In genomic region chr12:112741106-112741505, GRCh38 we compare ENCODE assay signal across 20 cellular contexts. TPM values are rescaled to one million over a fixed set of nuclear protein-coding genes. Genes with fewer than 3 reads are reported as not detected.
DNase-seq lines count a peak whose midpoint lies in the region; ATAC-seq and TF ChIP-seq lines count a peak whose summit lies in the region.
"Had no signal": no experiment of that assay in that cellular context is flagged by ENCODE, and none has a peak within 500 bp of the region (broad histone marks: within the 10 kb centered on the region; RNA-seq: fewer than 3 reads in every experiment).

No MANE protein-coding gene starts in this region.

- H3K4ac ChIP-seq in mesendoderm (ENCODE audit: low read depth, low read length) = no peak overlapping the region

- H3K27ac ChIP-seq in HEK293 (ENCODE audit: extremely low read depth, low read depth, low read length) (no peak overlapping the region), mesendoderm (ENCODE audit: low read depth, low read length) (no peak overlapping the region)
- H3K27ac ChIP-seq: 22Rv1, A549, BLaER1 had no signal

- H2AK5ac ChIP-seq in mesendoderm (ENCODE audit: low read length) = no peak overlapping the region

- no peak overlapping the region for H3K18ac ChIP-seq in mesendoderm (ENCODE audit: low read length)

- no peak overlapping the region for H3K4me3 Mint-ChIP-seq in activated CD4-positive, alpha-beta memory T cell treated with anti-CD3 and anti-CD28 coated beads, Interleukin-2, amount 10 ng/mL, durations not matched to agents 7 days and 5 days
- H3K4me3 Mint-ChIP-seq: CD14-positive monocyte; CD4-positive, alpha-beta memory T cell; H9 had no signal

- no peak overlapping the region for H4K8ac ChIP-seq in mesendoderm (ENCODE audit: low read depth, low read length)

- no peaks in the 10 kb centered on the region for H3K9me3 ChIP-seq in HEK293 (ENCODE audit: control insufficient read depth, insufficient read depth, low read depth, low read length)
- H3K9me3 ChIP-seq: A549, BLaER1 had no signal

- TF ChIP-seq CTCF in HEK293 (tag by site-specific recombination; IDR thresholded peaks at IDR 0.05) = no peak

- no peak overlapping the region for H3K23ac ChIP-seq in mesendoderm (ENCODE audit: low read length)

- no peaks in the 10 kb centered on the region for H3K36me3 ChIP-seq in HEK293 (ENCODE audit: control insufficient read depth in 2 of 2, insufficient read depth in 1 of 2, low read length in 2 of 2)
- no peaks in the 10 kb centered on the region for H3K36me3 ChIP-seq in mesendoderm (ENCODE audit: control insufficient read depth, insufficient read depth, low read length)
- H3K36me3 ChIP-seq: BLaER1 had no signal

- H3K27me3 ChIP-seq in mesendoderm (ENCODE audit: insufficient read depth, low read length, poor library complexity) = no peaks in the 10 kb centered on the region
- H3K27me3 ChIP-seq: BLaER1 had no signal

- H2BK120ac ChIP-seq in mesendoderm (ENCODE audit: low read depth, low read length) = no peak overlapping the region

- peak; percentile 5 for DNase-seq in DMS 273 (lab: John Stamatoyannopoulos, UW; ENCODE audit: unreplicated experiment)
- DNase-seq in DMS 273 treated with DMSO at 0.1 percent for 48 hours (lab: John Stamatoyannopoulos, UW) = no peak
- peak; percentile 72 for DNase-seq in mesendoderm
- DNase-seq in activated CD4-positive, alpha-beta memory T cell treated with anti-CD3 and anti-CD28 coated beads, Interleukin-2, amount 10 ng/mL, durations not matched to agents 7 days and 5 days = no peak
- no peak for DNase-seq in stimulated activated naive CD4-positive, alpha-beta T cell (lab: John Stamatoyannopoulos, UW)
- DNase-seq: Calu3; CD4-positive, alpha-beta memory T cell; GF-D8; GOT3; H9; IMR-90 had no signal

- H3K56ac ChIP-seq in mesendoderm (ENCODE audit: low read length) = no peak overlapping the region

- H3K4me2 ChIP-seq in mesendoderm (ENCODE audit: low read length) = no peak overlapping the region
- H3K4me2 ChIP-seq: A549, BLaER1 had no signal

- no peaks in the 10 kb centered on the region for H3K9me3 Mint-ChIP-seq in activated CD4-positive, alpha-beta memory T cell treated with anti-CD3 and anti-CD28 coated beads, Interleukin-2, amount 10 ng/mL, durations not matched to agents 7 days and 5 days
- H3K9me3 Mint-ChIP-seq: CD14-positive monocyte, H9 had no signal

- H3K36me3 Mint-ChIP-seq in activated CD4-positive, alpha-beta memory T cell treated with anti-CD3 and anti-CD28 coated beads, Interleukin-2, amount 10 ng/mL, durations not matched to agents 7 days and 5 days (ENCODE audit: low read depth) = no peaks in the 10 kb centered on the region
- H3K36me3 Mint-ChIP-seq: CD14-positive monocyte; CD4-positive, alpha-beta memory T cell had no signal

- H3K9ac ChIP-seq in mesendoderm (ENCODE audit: low read length) = no peak overlapping the region
- H3K9ac ChIP-seq: BLaER1 had no signal

- H3K79me2 ChIP-seq in mesendoderm (ENCODE audit: control insufficient read depth, insufficient read depth, low read length) = no peaks in the 10 kb centered on the region

- H3K79me1 ChIP-seq in mesendoderm (ENCODE audit: low read length) = no peaks in the 10 kb centered on the region

- peak overlapping the region; percentile 56 for H2BK5ac ChIP-seq in mesendoderm (ENCODE audit: low read length)

- CTCF ChIA-PET in HEK293 (lab: Yijun Ruan, JAX) = interaction anchor here (0.6 to 0.7 kb wide), 2 partner anchors 33 to 137 kb away, joined by 3 to 4 read pairs; no protein-coding TSS in a partner anchor
- CTCF ChIA-PET in activated CD4-positive, alpha-beta memory T cell treated with anti-CD3 and anti-CD28 coated beads, Interleukin-2, amount 10 ng/mL, durations not matched to agents 7 days and 5 days (lab: Charles Lee) = no interaction called here

- no CpG with 5 or more reads among the region's 2 CpGs for WGBS in mesendoderm (ENCODE audit: extremely low coverage, insufficient coverage, low lambda C conversion rate)

- H3K4me1 Mint-ChIP-seq in activated CD4-positive, alpha-beta memory T cell treated with anti-CD3 and anti-CD28 coated beads, Interleukin-2, amount 10 ng/mL, durations not matched to agents 7 days and 5 days = no peaks in the 10 kb centered on the region
- H3K4me1 Mint-ChIP-seq: CD14-positive monocyte had no signal

- H3K27me3 Mint-ChIP-seq in activated CD4-positive, alpha-beta memory T cell treated with anti-CD3 and anti-CD28 coated beads, Interleukin-2, amount 10 ng/mL, durations not matched to agents 7 days and 5 days = peaks cover 15% of the 10 kb centered on the region

- H2BK15ac ChIP-seq in mesendoderm (replicated peaks; ENCODE audit: low read depth) = no peak overlapping the region

- H3K4me1 ChIP-seq in HEK293 (ENCODE audit: control insufficient read depth, insufficient read depth, low read length) = no peaks in the 10 kb centered on the region
- peaks cover 6% of the 10 kb centered on the region for H3K4me1 ChIP-seq in mesendoderm (ENCODE audit: control insufficient read depth, low read depth, low read length)
- H3K4me1 ChIP-seq: A549, BLaER1 had no signal

- ATAC-seq in HG03175 (IDR thresholded peaks at IDR 0.05; ENCODE audit: unreplicated experiment) = no peak
- ATAC-seq: A549, K562 had no signal

- H4K5ac ChIP-seq in mesendoderm (ENCODE audit: low read length) = no peak overlapping the region

- H3K4me3 ChIP-seq in HEK293 (ENCODE audit: low read depth, low read length) (no peak overlapping the region), mesendoderm (ENCODE audit: low read length) (no peak overlapping the region)
- H3K4me3 ChIP-seq: A549, BLaER1, K562 had no signal

- POLR2A ChIA-PET in HEK293 (lab: Yijun Ruan, JAX) = no interaction called here
- POLR2A ChIA-PET in activated CD4-positive, alpha-beta memory T cell treated with anti-CD3 and anti-CD28 coated beads, Interleukin-2, amount 10 ng/mL, durations not matched to agents 7 days and 5 days (lab: Charles Lee) = no interaction called here

- no peak overlapping the region for H3K27ac Mint-ChIP-seq in activated CD4-positive, alpha-beta memory T cell treated with anti-CD3 and anti-CD28 coated beads, Interleukin-2, amount 10 ng/mL, durations not matched to agents 7 days and 5 days
- H3K27ac Mint-ChIP-seq: CD14-positive monocyte; CD4-positive, alpha-beta memory T cell; H9 had no signal

TF ChIP-seq in HEK293, 187 proteins besides CTCF, POLR2A, EP300 and RAD21:
- TF ChIP-seq ZNF211 (tag by site-specific recombination; IDR thresholded peaks at IDR 0.05; ENCODE audit: low read depth) = no peak
- TF ChIP-seq ZNF449 (tag by site-specific recombination; IDR thresholded peaks at IDR 0.05) = peak; percentile 71
- no peak for TF ChIP-seq ZNF548 (tag by site-specific recombination; IDR thresholded peaks at IDR 0.05)
- TF ChIP-seq MYNN (tag by site-specific recombination; IDR thresholded peaks at IDR 0.05; ENCODE audit: borderline replicate concordance) = no peak

RNA-seq across cellular contexts. Expression of gene RPH3A, which starts 50.4 kb away (rescaled TPM):
- polyA plus RNA-seq in mesendoderm (2013, experiment 1 of 2) = 0.04 TPM
- polyA plus RNA-seq in mesendoderm (2013, experiment 2 of 2) = 0.07 TPM
- total RNA-seq in activated CD4-positive, alpha-beta memory T cell treated with anti-CD3 and anti-CD28 coated beads, Interleukin-2, amount 10 ng/mL, durations not matched to agents 7 days and 5 days = not detected
- total RNA-seq: Calu3; CD4-positive, alpha-beta memory T cell; H9; HT1080; IMR-90; K562 had no signal
- polyA plus RNA-seq: AG04450; CD4-positive, alpha-beta memory T cell; IMR-90 had no signal

Comparison
In these comparisons a context has a peak if more than half of its experiments do, and no peak if none do; other contexts are left out.
1. DNase-seq: peak in DMS 273 (single experiment) and mesendoderm (single experiment); none in DMS 273 treated with DMSO at 0.1 percent for 48 hours (single experiment), activated CD4-positive, alpha-beta memory T cell treated with anti-CD3 and anti-CD28 coated beads, Interleukin-2, amount 10 ng/mL, durations not matched to agents 7 days and 5 days (single experiment) and stimulated activated naive CD4-positive, alpha-beta T cell (0 of 6).